7 cellular contexts compared by ENCODE assay signal in genomic region chr10:57032301-57032700, GRCh38.
DNase-seq lines count a peak whose midpoint lies in the region; TF ChIP-seq lines count a peak whose summit lies in the region.
"Not testable (repeated sequence)": the region's sequence is repeated elsewhere in the genome, so short reads cannot be mapped to it uniquely, and the experiment has no call there.

No MANE protein-coding gene starts in this region.

- H3K27ac Mint-ChIP-seq in endodermal cell = not testable (repeated sequence)

- in situ Hi-C loops in SK-MEL-5 (cut with HindIII; ENCODE audit: low pct_unique_long_range_greater_than_20kb, low sequenced_read_pairs) = not testable (repeated sequence)

- not testable (repeated sequence) for H3K79me2 ChIP-seq in OCI-LY1 (ENCODE audit: insufficient read depth, low read length)

- not testable (repeated sequence) for H3K36me3 ChIP-seq in OCI-LY1 (ENCODE audit: insufficient read depth, low read length); endodermal cell (ENCODE audit: control insufficient read depth, insufficient read depth, low read length)

- not testable (repeated sequence) for H3K4me3 Mint-ChIP-seq in endodermal cell

- not testable (repeated sequence) for H3K4me2 ChIP-seq in OCI-LY1 (ENCODE audit: low read length)

- not testable (repeated sequence) for H3K9me3 ChIP-seq in OCI-LY1 (ENCODE audit: low read length)
- H3K9me3 ChIP-seq in endodermal cell (ENCODE audit: control insufficient read depth, low read length) = peaks cover 49% of the 10 kb centered on the region

- TF ChIP-seq CTCF in C4-2B (conservative IDR thresholded peaks at IDR 0.05) (peak; percentile 38), GM12873 (IDR thresholded peaks at IDR 0.05; ENCODE audit: insufficient read depth, low read depth, low read length, missing control alignments) (peak; percentile 11), LNCAP (IDR thresholded peaks at IDR 0.05) (peak; percentile 31; the same call in 1 of the 2 replicates), OCI-LY1 (IDR thresholded peaks at IDR 0.05; ENCODE audit: low read length) (peak; percentile 32; the same call in 1 of the 2 replicates), endodermal cell (conservative IDR thresholded peaks at IDR 0.05) (peak; percentile 52)

- H3K27me3 ChIP-seq in OCI-LY1 (ENCODE audit: insufficient read depth, low read length); endodermal cell (ENCODE audit: control insufficient read depth, insufficient read depth, low read length, poor library complexity, severe bottlenecking): not testable (repeated sequence)

- H3K4me3 ChIP-seq in OCI-LY1 (ENCODE audit: low read depth, low read length, poor library complexity, severe bottlenecking) = not testable (repeated sequence)
- peak overlapping the region; percentile 11 for H3K4me3 ChIP-seq in endodermal cell (ENCODE audit: low read length)

- H3K36me3 Mint-ChIP-seq in endodermal cell (ENCODE audit: low read depth) = not testable (repeated sequence)

- H3K9ac ChIP-seq in OCI-LY1 (ENCODE audit: low read length); endodermal cell (ENCODE audit: extremely low read depth, low read length, poor library complexity, severe bottlenecking): not testable (repeated sequence)

- H3K4me1 Mint-ChIP-seq in endodermal cell = not testable (repeated sequence)

- not testable (repeated sequence) for H3K27ac ChIP-seq in C4-2B; OCI-LY1 (ENCODE audit: low read depth, low read length, poor library complexity, severe bottlenecking); endodermal cell (ENCODE audit: low read depth, low read length)

- H2AFZ ChIP-seq in OCI-LY1 (ENCODE audit: low read length) = not testable (repeated sequence)

- not testable (repeated sequence) for H3K27me3 Mint-ChIP-seq in endodermal cell (ENCODE audit: insufficient read depth)

- not testable (repeated sequence) for H3K9me2 ChIP-seq in OCI-LY1 (ENCODE audit: low read depth, low read length)

- not testable (repeated sequence) for H3K4me1 ChIP-seq in OCI-LY1 (ENCODE audit: insufficient read depth, low read length, severe bottlenecking); endodermal cell (ENCODE audit: control insufficient read depth, insufficient read depth, low read length)

- not testable (repeated sequence) for H4K20me1 ChIP-seq in OCI-LY1 (ENCODE audit: insufficient read depth, low read length)

- DNase-seq in NCI-H69 (lab: John Stamatoyannopoulos, UW) (peak; percentile 6), SK-MEL-5 (ENCODE audit: low read depth, low spot score) (peak; percentile 20), endodermal cell (peak; percentile 47)

- H3F3A ChIP-seq in OCI-LY1 (ENCODE audit: insufficient read depth, low read length) = not testable (repeated sequence)

- WGBS in endodermal cell (ENCODE audit: insufficient coverage in 1 of 2, insufficient read length in 1 of 2), 2 experiments = 85 to 90% methylated on average over 2 to 5 of the region's 5 CpGs

- H3K9me3 Mint-ChIP-seq in endodermal cell = peaks cover 32% of the 10 kb centered on the region
